1 cellular context compared by ENCODE assay signal in genomic region chr5:32261198-32261597, GRCh38.
TF ChIP-seq lines count a peak whose summit lies in the region.

No MANE protein-coding gene starts in this region.

TF ChIP-seq in HepG2, 621 proteins besides CTCF, POLR2A, EP300 and RAD21 (continued from another document):
- TF ChIP-seq, protein P1, sequence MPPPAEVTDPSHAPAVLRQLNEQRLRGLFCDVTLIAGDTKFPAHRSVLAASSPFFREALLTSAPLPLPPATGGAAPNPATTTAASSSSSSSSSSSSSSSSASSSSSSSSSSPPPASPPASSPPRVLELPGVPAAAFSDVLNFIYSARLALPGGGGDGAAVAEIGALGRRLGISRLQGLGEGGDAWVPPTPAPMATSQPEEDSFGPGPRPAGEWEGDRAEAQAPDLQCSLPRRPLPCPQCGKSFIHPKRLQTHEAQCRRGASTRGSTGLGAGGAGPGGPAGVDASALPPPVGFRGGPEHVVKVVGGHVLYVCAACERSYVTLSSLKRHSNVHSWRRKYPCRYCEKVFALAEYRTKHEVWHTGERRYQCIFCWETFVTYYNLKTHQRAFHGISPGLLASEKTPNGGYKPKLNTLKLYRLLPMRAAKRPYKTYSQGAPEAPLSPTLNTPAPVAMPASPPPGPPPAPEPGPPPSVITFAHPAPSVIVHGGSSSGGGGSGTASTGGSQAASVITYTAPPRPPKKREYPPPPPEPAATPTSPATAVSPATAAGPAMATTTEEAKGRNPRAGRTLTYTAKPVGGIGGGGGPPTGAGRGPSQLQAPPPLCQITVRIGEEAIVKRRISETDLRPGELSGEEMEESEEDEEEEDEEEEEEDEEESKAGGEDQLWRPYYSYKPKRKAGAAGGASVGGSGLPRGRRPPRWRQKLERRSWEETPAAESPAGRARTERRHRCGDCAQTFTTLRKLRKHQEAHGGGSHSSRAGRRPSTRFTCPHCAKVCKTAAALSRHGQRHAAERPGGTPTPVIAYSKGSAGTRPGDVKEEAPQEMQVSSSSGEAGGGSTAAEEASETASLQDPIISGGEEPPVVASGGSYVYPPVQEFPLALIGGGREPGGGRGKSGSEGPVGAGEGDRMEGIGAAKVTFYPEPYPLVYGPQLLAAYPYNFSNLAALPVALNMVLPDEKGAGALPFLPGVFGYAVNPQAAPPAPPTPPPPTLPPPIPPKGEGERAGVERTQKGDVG (CRISPR knock-in tag; IDR thresholded peaks at IDR 0.05; ENCODE audit: borderline replicate concordance): no peak
- TF ChIP-seq AGO2 (optimal IDR thresholded peaks at IDR 0.05; ENCODE audit: low read depth, low read length): no peak
